9 cellular contexts compared by ENCODE assay signal in genomic region chr15:82046668-82047492, GRCh38. TPM values are rescaled to one million over a fixed set of nuclear protein-coding genes. Genes with fewer than 3 reads are reported as not detected.
DNase-seq lines count a peak whose midpoint lies in the region; ATAC-seq, FAIRE-seq and TF ChIP-seq lines count a peak whose summit lies in the region.
"Had no signal": no experiment of that assay in that cellular context is flagged by ENCODE, and none has a peak within 500 bp of the region (broad histone marks: within the 10 kb centered on the region; RNA-seq: fewer than 3 reads in every experiment).

No MANE protein-coding gene starts in this region.

- H2BK12ac ChIP-seq in H1 (ENCODE audit: low read depth, low read length) = peak overlapping the region; percentile 68; the same call in 1 of the 2 replicates

- CTCF ChIA-PET in CD4-positive, alpha-beta memory T cell (lab: Charles Lee; ENCODE audit: partially characterized antibody) = interaction anchor here (2.1 kb wide), 1 partner anchor 566 kb away, joined by 11 read pairs; no protein-coding TSS in a partner anchor
- CTCF ChIA-PET in H1 (lab: Charles Lee; ENCODE audit: partially characterized antibody) = interaction anchor here (0.7 to 1.2 kb wide), 2 partner anchors 10 to 81 kb away, joined by 3 to 4 read pairs; no protein-coding TSS in a partner anchor

- H3K18ac ChIP-seq in H1 (ENCODE audit: extremely low read depth, low read length) = peak overlapping the region; percentile 95

- H2AFZ ChIP-seq in H1 (ENCODE audit: low read length) = peak overlapping the region; percentile 20; the same call in 1 of the 2 replicates

- H3K4me3 ChIP-seq in CD4-positive, alpha-beta memory T cell (ENCODE audit: low read length in 2 of 2) = peak overlapping the region; percentile 69 to 75
- H3K4me3 ChIP-seq in H1 (ENCODE audit: extremely low read depth in 1 of 4, insufficient read depth in 2 of 4, low read depth in 3 of 4, low read length in 4 of 4) (peak overlapping the region; percentile 72 to 98 (median 86)), mesodermal cell (ENCODE audit: extremely low read depth, insufficient read depth, low read length, poor library complexity, severe bottlenecking) (peak overlapping the region; percentile 84)

- 1% methylated on average over 61 of the region's 119 CpGs; no CpG with 5 or more reads in 1 of the 2 experiments for WGBS in H1 (ENCODE audit: extremely low coverage in 1 of 2, insufficient coverage in 1 of 2, insufficient read length in 1 of 2, insufficient replicate concordance in 2 of 2, low coverage in 1 of 2, low lambda C conversion rate in 2 of 2, missing lambda C conversion rate in 1 of 2), 2 experiments
- WGBS in mesodermal cell (ENCODE audit: insufficient coverage in 2 of 2), 2 experiments = 0 to 1% methylated on average over 70 to 82 of the region's 119 CpGs

- H3K23me2 ChIP-seq in H1 (ENCODE audit: low read depth, low read length) = peaks cover 33% of the 10 kb centered on the region; the same call in 1 of the 2 replicates

- no peaks in the 10 kb centered on the region for H3K36me3 ChIP-seq in CD4-positive, alpha-beta memory T cell (ENCODE audit: insufficient read depth, low read length)
- H3K36me3 ChIP-seq in H1 (ENCODE audit: control insufficient read depth in 2 of 4, insufficient read depth in 4 of 4, low read length in 3 of 4) (peaks cover 0 to 5% (median 0%) of the 10 kb centered on the region in 4 experiments; a peak in 2 of 8 replicates), mesodermal cell (ENCODE audit: control insufficient read depth, insufficient read depth, low read length) (peaks cover 20% of the 10 kb centered on the region)

- POLR2A ChIA-PET in CD4-positive, alpha-beta memory T cell (lab: Charles Lee; ENCODE audit: partially characterized antibody) = interaction anchor here (1.0 to 1.1 kb wide), 2 partner anchors 216 to 1020 kb away, joined by 3 read pairs; partner anchors contain the start of genes BTBD1, EFL1 and SAXO2
- POLR2A ChIA-PET in H1 (lab: Charles Lee; ENCODE audit: partially characterized antibody) = interaction anchor here (0.7 to 3.6 kb wide), 12 partner anchors 8 to 215 kb away, joined by 3 to 19 read pairs (median 3); no protein-coding TSS in a partner anchor

- no peak overlapping the region for H2BK120ac ChIP-seq in H1 (replicated peaks; ENCODE audit: low read depth, low read length)

- ATAC-seq in GM19452 (IDR thresholded peaks at IDR 0.05; ENCODE audit: unreplicated experiment) = peak; percentile 59

- H3K4ac ChIP-seq in H1 (replicated peaks; ENCODE audit: insufficient read length, low read depth, low read length) = peak overlapping the region; percentile 45

- H3K79me2 ChIP-seq in H1 (ENCODE audit: control insufficient read depth in 1 of 2, insufficient read depth in 2 of 2, low read length in 2 of 2) = no peaks in the 10 kb centered on the region; a peak in 1 of 4 replicates

- TF ChIP-seq CTCF in H1 (IDR thresholded peaks at IDR 0.05; ENCODE audit: control extremely low read depth in 1 of 3, insufficient read depth in 1 of 3, low read depth in 1 of 3, low read length in 3 of 3) = peak; percentile 70 to 85 (median 76)

- H2BK15ac ChIP-seq in H1 (ENCODE audit: low read length) = no peak overlapping the region

- no peaks in the 10 kb centered on the region for H3K79me1 ChIP-seq in H1 (ENCODE audit: low read depth, low read length)

- no peak overlapping the region for H3K14ac ChIP-seq in H1 (ENCODE audit: insufficient read length)

- H3K4me1 ChIP-seq in CD4-positive, alpha-beta memory T cell (ENCODE audit: insufficient read depth, low read length) = peaks cover 19% of the 10 kb centered on the region
- H3K4me1 ChIP-seq in H1 (replicated peaks in 1 of 4; ENCODE audit: control insufficient read depth in 3 of 4, insufficient read depth in 4 of 4, low read length in 3 of 4) (peaks cover 6 to 18% (median 6%) of the 10 kb centered on the region in 4 experiments), mesodermal cell (ENCODE audit: control insufficient read depth, insufficient read depth, low read length, poor library complexity, severe bottlenecking) (peaks cover 16% of the 10 kb centered on the region)

- H3K9ac ChIP-seq in H1 (replicated peaks in 1 of 4; ENCODE audit: extremely low read depth in 1 of 4, low read depth in 3 of 4, low read length in 3 of 4) = peak overlapping the region; percentile 66 to 80 (median 76)

- H3K27me3 ChIP-seq in CD4-positive, alpha-beta memory T cell (ENCODE audit: insufficient read depth, low read length) = no peaks in the 10 kb centered on the region
- H3K27me3 ChIP-seq in H1 (replicated peaks in 1 of 4; ENCODE audit: control insufficient read depth in 3 of 4, extremely low read depth in 1 of 4, insufficient read depth in 3 of 4, low read length in 3 of 4) = peaks cover 0 to 12% (median 3%) of the 10 kb centered on the region in 4 experiments; a peak in 4 of 7 replicates

- peak in 1 of 2 experiments; percentile 66; a peak in 2 of 3 replicates for TF ChIP-seq POLR2A in H1 (IDR thresholded peaks at IDR 0.05; ENCODE audit: control extremely low read depth in 1 of 2, low read depth in 2 of 2, low read length in 2 of 2)

- peak overlapping the region; percentile 94 for H4K8ac ChIP-seq in H1 (ENCODE audit: extremely low read depth, insufficient read depth, low read length)

- H2BK20ac ChIP-seq in H1 (ENCODE audit: low read length) = no peak overlapping the region

- peak; percentile 86 to 91 (median 90) for DNase-seq in CD4-positive, alpha-beta memory T cell
- DNase-seq in HK-2 (ENCODE audit: unreplicated experiment) (peak; percentile 82), NCI-H82 treated with DMSO at 0.1 percent for 48 hours (lab: John Stamatoyannopoulos, UW; ENCODE audit: unreplicated experiment) (peak; percentile 85), H1 (ENCODE audit: low read depth in 1 of 2, low spot score in 2 of 2) (peak; percentile 87 to 98)
- DNase-seq in activated CD8-positive, alpha-beta memory T cell treated with anti-CD3 and anti-CD28 coated beads for 4 hours (ENCODE audit: low read depth in 2 of 2) = peak; percentile 72 to 74
- DNase-seq in stimulated activated CD8-positive, alpha-beta memory T cell treated with anti-CD3 and anti-CD28 coated beads, Interleukin-15, amount 100 ng/mL, for 1 hour (ENCODE audit: low read depth) = peak; percentile 62

- FAIRE-seq in H1 (lab: Jason Lieb, UNC) = no peak
- FAIRE-seq: islet of Langerhans had no signal

- 0 out of 3 replicates have a peak, but pooled peaks of 1 of the 2 experiments have one; percentile 2 for TF ChIP-seq EP300 in H1 (IDR thresholded peaks at IDR 0.05; ENCODE audit: borderline replicate concordance in 1 of 2, low read depth in 2 of 2, low read length in 2 of 2)

- peak overlapping the region; percentile 78 for H3K56ac ChIP-seq in H1 (replicated peaks; ENCODE audit: insufficient read length, low read depth, low read length)

- H4K20me1 ChIP-seq in H1 (replicated peaks in 1 of 2; ENCODE audit: control insufficient read depth in 1 of 2, insufficient read depth in 2 of 2, low read length in 2 of 2) = peaks cover 2 to 6% of the 10 kb centered on the region in 2 experiments

- H3K9me3 Mint-ChIP-seq in CD4-positive, alpha-beta memory T cell = no peaks in the 10 kb centered on the region

- H3K4me1 Mint-ChIP-seq in CD4-positive, alpha-beta memory T cell = peaks cover 4 to 24% (median 14%) of the 10 kb centered on the region in 4 donors

- H3K27ac ChIP-seq in CD4-positive, alpha-beta memory T cell (ENCODE audit: low read depth, low read length) = peak overlapping the region; percentile 69
- peak overlapping the region; percentile 72 for H3K27ac ChIP-seq in H1 (ENCODE audit: low read depth, low read length)
- peak overlapping the region; percentile 98 for H3K27ac ChIP-seq in mesodermal cell (ENCODE audit: low read depth, low read length, severe bottlenecking)

- no peaks in the 10 kb centered on the region for H3K9me3 ChIP-seq in CD4-positive, alpha-beta memory T cell (ENCODE audit: control insufficient read depth in 1 of 2, low read length in 2 of 2)
- no peaks in the 10 kb centered on the region for H3K9me3 ChIP-seq in H1 (ENCODE audit: insufficient read depth in 2 of 2, low read depth in 1 of 2, low read length in 1 of 2)
- no peaks in the 10 kb centered on the region for H3K9me3 ChIP-seq in mesodermal cell (ENCODE audit: control insufficient read depth, low read length)

- peak overlapping the region; percentile 79 for H4K91ac ChIP-seq in H1 (replicated peaks; ENCODE audit: insufficient read length, low read length)

- peak overlapping the region; percentile 66; the same call in 1 of the 2 replicates for H2BK5ac ChIP-seq in H1 (ENCODE audit: low read depth, low read length)

- TF ChIP-seq RAD21 in H1 (IDR thresholded peaks at IDR 0.05 in 1 of 2, conservative IDR thresholded peaks at IDR 0.05 in 1 of 2; ENCODE audit: low read depth in 2 of 2, low read length in 2 of 2) = peak; percentile 61 to 74

- H3K4me2 ChIP-seq in H1 (ENCODE audit: insufficient read depth in 1 of 2, low read depth in 2 of 2, low read length in 2 of 2) = peak overlapping the region; percentile 80 to 92

- H3K36me3 Mint-ChIP-seq in CD4-positive, alpha-beta memory T cell = peaks cover 0 to 5% of the 10 kb centered on the region in 2 donors

- H3K27ac Mint-ChIP-seq in CD4-positive, alpha-beta memory T cell = peak overlapping the region; percentile 17 to 98 (median 88)

- H3K23ac ChIP-seq in H1 (ENCODE audit: insufficient read length) = no peak overlapping the region

- peaks cover 4 to 9% of the 10 kb centered on the region in 2 donors for H3K27me3 Mint-ChIP-seq in CD4-positive, alpha-beta memory T cell

- H3K4me3 Mint-ChIP-seq in CD4-positive, alpha-beta memory T cell = peak overlapping the region; percentile 86 to 94 (median 91)

- peak overlapping the region; percentile 53 for H4K5ac ChIP-seq in H1 (ENCODE audit: insufficient read length, low read depth, low read length)

- no peak overlapping the region for H2AK5ac ChIP-seq in H1 (ENCODE audit: low read depth, low read length)

- intact Hi-C loops in CD4-positive, alpha-beta memory T cell (cut with micrococcal nuclease) = loop anchor here (2.0 to 5.0 kb wide), 3 partner anchors 216 to 1020 kb away; partner anchors contain the start of genes BTBD1, EFL1 and SAXO2

TF ChIP-seq in H1, 55 proteins besides CTCF, POLR2A, EP300 and RAD21 (continues in another document):
- no peak for TF ChIP-seq RNF2 (IDR thresholded peaks at IDR 0.05; ENCODE audit: borderline replicate concordance, low read depth, low read length, missing control alignments, poor library complexity, severe bottlenecking)

RNA-seq across cellular contexts. Expression of gene MEX3B, which starts 1.1 kb away (rescaled TPM):
- total RNA-seq in CD4-positive, alpha-beta memory T cell = 1 to 10 TPM; 1.6 TPM
- polyA plus RNA-seq in CD4-positive, alpha-beta memory T cell = not detected
- 15.6 and 15.9 TPM in 2 replicates for total RNA-seq in H1 (2021; fragmentation: NEBNext Ultra II Directional; extraction: Animal tissue kit (Norgen Biotek cat#: 25700))
- 8.0 and 13.6 TPM in 2 replicates for polyA plus RNA-seq in H1 (2011; rRNA removed)
- 7.7 TPM for polyA plus RNA-seq in H1 (2011; cell fraction: cytosol; rRNA removed)
- polyA plus RNA-seq in H1 (2011; cell fraction: nucleus; rRNA removed) = 10.9 TPM
- polyA plus RNA-seq in H1 (2012, experiment 1 of 2) = 6.3 to 10.4 TPM (median 7.5 TPM) in 4 replicates
- polyA plus RNA-seq in H1 (2012, experiment 2 of 2) = 8.6 TPM
- polyA plus RNA-seq in H1 (2013, experiment 1 of 2) = 8.4 TPM
- polyA plus RNA-seq in H1 (2013, experiment 2 of 2) = 7.9 TPM
- polyA minus RNA-seq in H1 (2011; rRNA and poly(A)+ RNA removed) = 3.0 and 3.1 TPM in 2 replicates
- polyA minus RNA-seq in H1 (2011; cell fraction: cytosol; rRNA and poly(A)+ RNA removed) = 9.0 TPM
- polyA minus RNA-seq in H1 (2011; cell fraction: nucleus; rRNA and poly(A)+ RNA removed) = 9.1 TPM
- polyA plus RNA-seq in mesodermal cell (2013, experiment 1 of 2) = 26.8 TPM
- 23.0 TPM for polyA plus RNA-seq in mesodermal cell (2013, experiment 2 of 2)

Comparison
In these comparisons a context has a peak if more than half of its experiments do, and no peak if none do; other contexts are left out.
1. Peak in every context shown above with its lines: DNase-seq, ATAC-seq, H3K4me3 ChIP-seq and H3K27ac ChIP-seq.